ENCODE assay signal across 22 cellular contexts in genomic region chr5:107337281-107337680, GRCh38.
DNase-seq lines count a peak whose midpoint lies in the region; ATAC-seq and TF ChIP-seq lines count a peak whose summit lies in the region.
"Had no signal": no experiment of that assay in that cellular context is flagged by ENCODE, and none has a peak within 500 bp of the region (broad histone marks: within the 10 kb centered on the region; RNA-seq: fewer than 3 reads in every experiment).

No MANE protein-coding gene starts in this region.

- H3K36me3 Mint-ChIP-seq in MCF 10A (ENCODE audit: insufficient read depth, unreplicated experiment), result no peaks in the 10 kb centered on the region
- H3K36me3 Mint-ChIP-seq: activated naive CD4-positive, alpha-beta T cell treated with anti-CD3 and anti-CD28 coated beads, Interleukin-2, amount 50 U/mL, for 72 hours; stimulated activated memory B cell treated with anti-CD40 and anti-IgM and Interleukin-4, amounts not matched to agents 10 μg/mL and 1 μg/mL and 100 μg/mL, for 72 hours had no signal

- TF ChIP-seq CTCF in MCF 10A (IDR thresholded peaks at IDR 0.05; ENCODE audit: unreplicated experiment), result no peak
- no peak for TF ChIP-seq CTCF in breast epithelium (IDR thresholded peaks at IDR 0.05)
- TF ChIP-seq CTCF in RWPE2 (IDR thresholded peaks at IDR 0.05; ENCODE audit: poor library complexity, severe bottlenecking), result no peak
- TF ChIP-seq CTCF in foreskin keratinocyte (conservative IDR thresholded peaks at IDR 0.05), result no peak

- CTCF ChIA-PET in MCF 10A (lab: Yijun Ruan, JAX), result interaction anchor here (0.5 to 1.0 kb wide), 2 partner anchors 23 to 601 kb away, joined by 4 read pairs; no protein-coding TSS in a partner anchor

- no peak for TF ChIP-seq POLR2A in breast epithelium (IDR thresholded peaks at IDR 0.05)

- no peaks in the 10 kb centered on the region for H3K27me3 Mint-ChIP-seq in MCF 10A (ENCODE audit: insufficient read depth, unreplicated experiment)
- H3K27me3 Mint-ChIP-seq: stimulated activated memory B cell treated with anti-CD40 and anti-IgM and Interleukin-4, amounts not matched to agents 10 μg/mL and 1 μg/mL and 100 μg/mL, for 72 hours had no signal

- DNase-seq in MCF 10A (ENCODE audit: unreplicated experiment) (peak; percentile 78), breast epithelium (ENCODE audit: low spot score in 2 of 2) (no peak), RWPE2 (ENCODE audit: low spot score) (peak; percentile 80), foreskin keratinocyte (peak; percentile 98 to 99), activated T-cell treated with anti-CD3 and anti-CD28 coated beads for 4 hours (no peak), cerebellar nuclear complex (lab: John Stamatoyannopoulos, UW) (no peak), SIG-M5 (lab: John Stamatoyannopoulos, UW) (no peak), NCI-H526 treated with DMSO at 0.1 percent for 48 hours (lab: John Stamatoyannopoulos, UW) (no peak)
- DNase-seq: 8988T; activated CD4-positive, alpha-beta T cell treated with anti-CD3 and anti-CD28 coated beads, Interleukin-2, amount 50 U/mL, for 4 hours; activated T-cell treated with anti-CD3 and anti-CD28 coated beads, Interleukin-2, amount 50 U/mL, for 4 hours; brain microvascular endothelial cell; heart right ventricle; mesendoderm; NCI-H2081; NCI-H748 treated with DMSO at 0.1 percent for 48 hours; psoas muscle; stimulated activated CD4-positive, alpha-beta T cell treated with anti-CD3 and anti-CD28 coated beads, Interleukin-12 subunit alpha, Interleukin-12 subunit beta, amount 100 ng/mL, for 4 hours; tibial artery had no signal

- H3K9me3 ChIP-seq in breast epithelium (no peaks in the 10 kb centered on the region), RWPE2 (ENCODE audit: severe bottlenecking) (no peaks in the 10 kb centered on the region)
- H3K9me3 ChIP-seq: BLaER1, heart right ventricle, psoas muscle, tibial artery had no signal

- peaks cover 15% of the 10 kb centered on the region for H3K4me1 Mint-ChIP-seq in MCF 10A (ENCODE audit: insufficient read depth, unreplicated experiment)
- H3K4me1 Mint-ChIP-seq: stimulated activated memory B cell treated with anti-CD40 and anti-IgM and Interleukin-4, amounts not matched to agents 10 μg/mL and 1 μg/mL and 100 μg/mL, for 72 hours had no signal

- H3K4me1 ChIP-seq in breast epithelium, result no peaks in the 10 kb centered on the region
- H3K4me1 ChIP-seq in RWPE2 (ENCODE audit: insufficient read depth, poor library complexity, severe bottlenecking), result peaks cover 23% of the 10 kb centered on the region
- peaks cover 14% of the 10 kb centered on the region for H3K4me1 ChIP-seq in foreskin keratinocyte
- H3K4me1 ChIP-seq: BLaER1, heart right ventricle, psoas muscle, tibial artery had no signal

- POLR2A ChIA-PET in MCF 10A (lab: Yijun Ruan, JAX), result interaction anchor here (0.7 to 1.9 kb wide), 7 partner anchors 8 to 234 kb away, joined by 3 to 9 read pairs (median 4); no protein-coding TSS in a partner anchor

- intact Hi-C loops in MCF 10A (cut with micrococcal nuclease) (no loop called here), breast epithelium (cut with DNase I; ENCODE audit: low total_unique reads) (no loop called here)

- no peak overlapping the region for H3K4me3 Mint-ChIP-seq in MCF 10A (ENCODE audit: unreplicated experiment)
- H3K4me3 Mint-ChIP-seq: activated T-cell treated with anti-CD3 and anti-CD28 coated beads, Interleukin-2, amount 50 U/mL, for 4 hours; stimulated activated memory B cell treated with anti-CD40 and anti-IgM and Interleukin-4, amounts not matched to agents 10 μg/mL and 1 μg/mL and 100 μg/mL, for 72 hours had no signal

- H3K36me3 ChIP-seq in breast epithelium (no peaks in the 10 kb centered on the region), RWPE2 (ENCODE audit: low read depth) (no peaks in the 10 kb centered on the region)
- H3K36me3 ChIP-seq: BLaER1, brain microvascular endothelial cell, heart right ventricle, tibial artery had no signal

- peak; percentile 99 for ATAC-seq in RWPE2 (ENCODE audit: low read depth)
- ATAC-seq in foreskin keratinocyte, result peak; percentile 99
- ATAC-seq: activated naive CD4-positive, alpha-beta T cell treated with anti-CD3 and anti-CD28 coated beads, Interleukin-2, amount 50 U/mL, for 72 hours; activated T-cell treated with anti-CD3 and anti-CD28 coated beads, Interleukin-2, amount 50 U/mL, for 4 hours; heart right ventricle; psoas muscle; stimulated activated memory B cell treated with anti-CD40 and anti-IgM and Interleukin-4, amounts not matched to agents 10 μg/mL and 1 μg/mL and 100 μg/mL, for 72 hours had no signal

- H3K4me3 ChIP-seq in breast epithelium (no peak overlapping the region), RWPE2 (ENCODE audit: severe bottlenecking) (no peak overlapping the region)
- H3K4me3 ChIP-seq: BLaER1, heart right ventricle, psoas muscle, tibial artery had no signal

- H3K27ac ChIP-seq in breast epithelium (no peak overlapping the region), RWPE2 (ENCODE audit: poor library complexity, severe bottlenecking) (peak overlapping the region; percentile 24), foreskin keratinocyte (peak overlapping the region; percentile 70)
- H3K27ac ChIP-seq: BLaER1, brain microvascular endothelial cell, heart right ventricle, psoas muscle, tibial artery had no signal

- no TSS peak for BruUV-seq in MCF 10A (replicated peaks; lab: Mats Ljungman, UMichigan)

- H3K27me3 ChIP-seq in breast epithelium (no peaks in the 10 kb centered on the region), RWPE2 (ENCODE audit: insufficient read depth, poor library complexity, severe bottlenecking) (no peaks in the 10 kb centered on the region), foreskin keratinocyte (no peaks in the 10 kb centered on the region)
- H3K27me3 ChIP-seq: BLaER1, brain microvascular endothelial cell, heart right ventricle, tibial artery had no signal

- H3K27ac Mint-ChIP-seq in MCF 10A (ENCODE audit: low read depth, unreplicated experiment), result peak overlapping the region; percentile 23
- H3K27ac Mint-ChIP-seq: activated naive CD4-positive, alpha-beta T cell treated with anti-CD3 and anti-CD28 coated beads, Interleukin-2, amount 50 U/mL, for 72 hours; stimulated activated memory B cell treated with anti-CD40 and anti-IgM and Interleukin-4, amounts not matched to agents 10 μg/mL and 1 μg/mL and 100 μg/mL, for 72 hours had no signal

- H3K9me3 Mint-ChIP-seq in MCF 10A (ENCODE audit: unreplicated experiment), result no peaks in the 10 kb centered on the region
- H3K9me3 Mint-ChIP-seq: activated naive CD4-positive, alpha-beta T cell treated with anti-CD3 and anti-CD28 coated beads, Interleukin-2, amount 50 U/mL, for 72 hours; activated T-cell treated with anti-CD3 and anti-CD28 coated beads, Interleukin-2, amount 50 U/mL, for 4 hours; stimulated activated memory B cell treated with anti-CD40 and anti-IgM and Interleukin-4, amounts not matched to agents 10 μg/mL and 1 μg/mL and 100 μg/mL, for 72 hours had no signal

Comparison
In these comparisons a context has a peak if more than half of its experiments do, and no peak if none do; other contexts are left out.
1. DNase-seq: peak in MCF 10A (single experiment), RWPE2 (single experiment) and foreskin keratinocyte (2 of 2); none in breast epithelium (0 of 2), activated T-cell treated with anti-CD3 and anti-CD28 coated beads for 4 hours (single experiment), cerebellar nuclear complex (0 of 2), SIG-M5 (single experiment) and NCI-H526 treated with DMSO at 0.1 percent for 48 hours (single experiment).
2. H3K27ac ChIP-seq: peak in RWPE2 (single experiment) and foreskin keratinocyte (single experiment); none in breast epithelium (0 of 2).